2 cellular contexts compared by ENCODE assay signal in genomic region chr12:6761849-6762248, GRCh38.
A peak's percentile ranks its signal among the peaks of the same experiment; 100 is the strongest.
TF ChIP-seq lines count a peak whose summit lies in the region.

No MANE protein-coding gene starts in this region.

TF ChIP-seq in HEK293, 187 proteins besides CTCF, POLR2A, EP300 and RAD21:
- TF ChIP-seq, protein P1, sequence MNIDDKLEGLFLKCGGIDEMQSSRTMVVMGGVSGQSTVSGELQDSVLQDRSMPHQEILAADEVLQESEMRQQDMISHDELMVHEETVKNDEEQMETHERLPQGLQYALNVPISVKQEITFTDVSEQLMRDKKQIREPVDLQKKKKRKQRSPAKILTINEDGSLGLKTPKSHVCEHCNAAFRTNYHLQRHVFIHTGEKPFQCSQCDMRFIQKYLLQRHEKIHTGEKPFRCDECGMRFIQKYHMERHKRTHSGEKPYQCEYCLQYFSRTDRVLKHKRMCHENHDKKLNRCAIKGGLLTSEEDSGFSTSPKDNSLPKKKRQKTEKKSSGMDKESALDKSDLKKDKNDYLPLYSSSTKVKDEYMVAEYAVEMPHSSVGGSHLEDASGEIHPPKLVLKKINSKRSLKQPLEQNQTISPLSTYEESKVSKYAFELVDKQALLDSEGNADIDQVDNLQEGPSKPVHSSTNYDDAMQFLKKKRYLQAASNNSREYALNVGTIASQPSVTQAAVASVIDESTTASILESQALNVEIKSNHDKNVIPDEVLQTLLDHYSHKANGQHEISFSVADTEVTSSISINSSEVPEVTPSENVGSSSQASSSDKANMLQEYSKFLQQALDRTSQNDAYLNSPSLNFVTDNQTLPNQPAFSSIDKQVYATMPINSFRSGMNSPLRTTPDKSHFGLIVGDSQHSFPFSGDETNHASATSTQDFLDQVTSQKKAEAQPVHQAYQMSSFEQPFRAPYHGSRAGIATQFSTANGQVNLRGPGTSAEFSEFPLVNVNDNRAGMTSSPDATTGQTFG (tag by site-specific recombination; IDR thresholded peaks at IDR 0.05; ENCODE audit: borderline replicate concordance) = no peak
- TF ChIP-seq ZNF146 (tag by site-specific recombination; IDR thresholded peaks at IDR 0.05) (no peak), ZFHX2 (tag by site-specific recombination; conservative IDR thresholded peaks at IDR 0.05) (peak; percentile 30; the same call in 1 of the 2 replicates), ZNF510 (tag by site-specific recombination; IDR thresholded peaks at IDR 0.05; ENCODE audit: insufficient replicate concordance) (no peak), PRDM6 (tag by site-specific recombination; IDR thresholded peaks at IDR 0.05) (no peak), TRIM28 (IDR thresholded peaks at IDR 0.05; ENCODE audit: borderline replicate concordance, low read length) (no peak), ZNF16 (tag by site-specific recombination; IDR thresholded peaks at IDR 0.05; ENCODE audit: low read depth) (no peak), GLI4 (tag by site-specific recombination; IDR thresholded peaks at IDR 0.05) (no peak), ZNF677 (tag by site-specific recombination; IDR thresholded peaks at IDR 0.05) (no peak), EGR2 (tag by site-specific recombination; IDR thresholded peaks at IDR 0.05; ENCODE audit: low read depth) (peak; percentile 65), KLF16 (tag by site-specific recombination; IDR thresholded peaks at IDR 0.05) (no peak)
- TF ChIP-seq, protein P2, sequence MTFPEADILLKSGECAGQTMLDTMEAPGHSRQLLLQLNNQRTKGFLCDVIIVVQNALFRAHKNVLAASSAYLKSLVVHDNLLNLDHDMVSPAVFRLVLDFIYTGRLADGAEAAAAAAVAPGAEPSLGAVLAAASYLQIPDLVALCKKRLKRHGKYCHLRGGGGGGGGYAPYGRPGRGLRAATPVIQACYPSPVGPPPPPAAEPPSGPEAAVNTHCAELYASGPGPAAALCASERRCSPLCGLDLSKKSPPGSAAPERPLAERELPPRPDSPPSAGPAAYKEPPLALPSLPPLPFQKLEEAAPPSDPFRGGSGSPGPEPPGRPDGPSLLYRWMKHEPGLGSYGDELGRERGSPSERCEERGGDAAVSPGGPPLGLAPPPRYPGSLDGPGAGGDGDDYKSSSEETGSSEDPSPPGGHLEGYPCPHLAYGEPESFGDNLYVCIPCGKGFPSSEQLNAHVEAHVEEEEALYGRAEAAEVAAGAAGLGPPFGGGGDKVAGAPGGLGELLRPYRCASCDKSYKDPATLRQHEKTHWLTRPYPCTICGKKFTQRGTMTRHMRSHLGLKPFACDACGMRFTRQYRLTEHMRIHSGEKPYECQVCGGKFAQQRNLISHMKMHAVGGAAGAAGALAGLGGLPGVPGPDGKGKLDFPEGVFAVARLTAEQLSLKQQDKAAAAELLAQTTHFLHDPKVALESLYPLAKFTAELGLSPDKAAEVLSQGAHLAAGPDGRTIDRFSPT (tag by site-specific recombination; IDR thresholded peaks at IDR 0.05) = no peak

TF ChIP-seq in GM23338, 12 proteins besides CTCF, POLR2A, EP300 and RAD21 (continued from another document):
- TF ChIP-seq, protein P3, sequence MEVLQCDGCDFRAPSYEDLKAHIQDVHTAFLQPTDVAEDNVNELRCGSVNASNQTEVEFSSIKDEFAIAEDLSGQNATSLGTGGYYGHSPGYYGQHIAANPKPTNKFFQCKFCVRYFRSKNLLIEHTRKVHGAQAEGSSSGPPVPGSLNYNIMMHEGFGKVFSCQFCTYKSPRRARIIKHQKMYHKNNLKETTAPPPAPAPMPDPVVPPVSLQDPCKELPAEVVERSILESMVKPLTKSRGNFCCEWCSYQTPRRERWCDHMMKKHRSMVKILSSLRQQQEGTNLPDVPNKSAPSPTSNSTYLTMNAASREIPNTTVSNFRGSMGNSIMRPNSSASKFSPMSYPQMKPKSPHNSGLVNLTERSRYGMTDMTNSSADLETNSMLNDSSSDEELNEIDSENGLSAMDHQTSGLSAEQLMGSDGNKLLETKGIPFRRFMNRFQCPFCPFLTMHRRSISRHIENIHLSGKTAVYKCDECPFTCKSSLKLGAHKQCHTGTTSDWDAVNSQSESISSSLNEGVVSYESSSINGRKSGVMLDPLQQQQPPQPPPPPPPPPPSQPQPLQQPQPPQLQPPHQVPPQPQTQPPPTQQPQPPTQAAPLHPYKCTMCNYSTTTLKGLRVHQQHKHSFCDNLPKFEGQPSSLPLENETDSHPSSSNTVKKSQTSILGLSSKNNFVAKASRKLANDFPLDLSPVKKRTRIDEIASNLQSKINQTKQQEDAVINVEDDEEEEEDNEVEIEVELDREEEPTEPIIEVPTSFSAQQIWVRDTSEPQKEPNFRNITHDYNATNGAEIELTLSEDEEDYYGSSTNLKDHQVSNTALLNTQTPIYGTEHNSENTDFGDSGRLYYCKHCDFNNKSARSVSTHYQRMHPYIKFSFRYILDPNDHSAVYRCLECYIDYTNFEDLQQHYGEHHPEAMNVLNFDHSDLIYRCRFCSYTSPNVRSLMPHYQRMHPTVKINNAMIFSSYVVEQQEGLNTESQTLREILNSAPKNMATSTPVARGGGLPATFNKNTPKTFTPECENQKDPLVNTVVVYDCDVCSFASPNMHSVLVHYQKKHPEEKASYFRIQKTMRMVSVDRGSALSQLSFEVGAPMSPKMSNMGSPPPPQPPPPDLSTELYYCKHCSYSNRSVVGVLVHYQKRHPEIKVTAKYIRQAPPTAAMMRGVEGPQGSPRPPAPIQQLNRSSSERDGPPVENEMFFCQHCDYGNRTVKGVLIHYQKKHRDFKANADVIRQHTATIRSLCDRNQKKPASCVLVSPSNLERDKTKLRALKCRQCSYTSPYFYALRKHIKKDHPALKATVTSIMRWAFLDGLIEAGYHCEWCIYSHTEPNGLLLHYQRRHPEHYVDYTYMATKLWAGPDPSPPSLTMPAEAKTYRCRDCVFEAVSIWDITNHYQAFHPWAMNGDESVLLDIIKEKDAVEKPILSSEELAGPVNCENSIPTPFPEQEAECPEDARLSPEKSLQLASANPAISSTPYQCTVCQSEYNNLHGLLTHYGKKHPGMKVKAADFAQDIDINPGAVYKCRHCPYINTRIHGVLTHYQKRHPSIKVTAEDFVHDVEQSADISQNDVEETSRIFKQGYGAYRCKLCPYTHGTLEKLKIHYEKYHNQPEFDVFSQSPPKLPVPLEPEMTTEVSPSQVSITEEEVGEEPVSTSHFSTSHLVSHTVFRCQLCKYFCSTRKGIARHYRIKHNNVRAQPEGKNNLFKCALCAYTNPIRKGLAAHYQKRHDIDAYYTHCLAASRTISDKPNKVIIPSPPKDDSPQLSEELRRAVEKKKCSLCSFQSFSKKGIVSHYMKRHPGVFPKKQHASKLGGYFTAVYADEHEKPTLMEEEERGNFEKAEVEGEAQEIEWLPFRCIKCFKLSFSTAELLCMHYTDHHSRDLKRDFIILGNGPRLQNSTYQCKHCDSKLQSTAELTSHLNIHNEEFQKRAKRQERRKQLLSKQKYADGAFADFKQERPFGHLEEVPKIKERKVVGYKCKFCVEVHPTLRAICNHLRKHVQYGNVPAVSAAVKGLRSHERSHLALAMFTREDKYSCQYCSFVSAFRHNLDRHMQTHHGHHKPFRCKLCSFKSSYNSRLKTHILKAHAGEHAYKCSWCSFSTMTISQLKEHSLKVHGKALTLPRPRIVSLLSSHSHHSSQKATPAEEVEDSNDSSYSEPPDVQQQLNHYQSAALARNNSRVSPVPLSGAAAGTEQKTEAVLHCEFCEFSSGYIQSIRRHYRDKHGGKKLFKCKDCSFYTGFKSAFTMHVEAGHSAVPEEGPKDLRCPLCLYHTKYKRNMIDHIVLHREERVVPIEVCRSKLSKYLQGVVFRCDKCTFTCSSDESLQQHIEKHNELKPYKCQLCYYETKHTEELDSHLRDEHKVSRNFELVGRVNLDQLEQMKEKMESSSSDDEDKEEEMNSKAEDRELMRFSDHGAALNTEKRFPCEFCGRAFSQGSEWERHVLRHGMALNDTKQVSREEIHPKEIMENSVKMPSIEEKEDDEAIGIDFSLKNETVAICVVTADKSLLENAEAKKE (CRISPR knock-in tag; IDR thresholded peaks at IDR 0.05) = no peak
- TF ChIP-seq ZNF114 (CRISPR knock-in tag; IDR thresholded peaks at IDR 0.05) = no peak
- TF ChIP-seq, protein P4, sequence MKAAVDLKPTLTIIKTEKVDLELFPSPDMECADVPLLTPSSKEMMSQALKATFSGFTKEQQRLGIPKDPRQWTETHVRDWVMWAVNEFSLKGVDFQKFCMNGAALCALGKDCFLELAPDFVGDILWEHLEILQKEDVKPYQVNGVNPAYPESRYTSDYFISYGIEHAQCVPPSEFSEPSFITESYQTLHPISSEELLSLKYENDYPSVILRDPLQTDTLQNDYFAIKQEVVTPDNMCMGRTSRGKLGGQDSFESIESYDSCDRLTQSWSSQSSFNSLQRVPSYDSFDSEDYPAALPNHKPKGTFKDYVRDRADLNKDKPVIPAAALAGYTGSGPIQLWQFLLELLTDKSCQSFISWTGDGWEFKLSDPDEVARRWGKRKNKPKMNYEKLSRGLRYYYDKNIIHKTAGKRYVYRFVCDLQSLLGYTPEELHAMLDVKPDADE (IDR thresholded peaks at IDR 0.05) = no peak
- TF ChIP-seq ZNF331 (CRISPR knock-in tag; IDR thresholded peaks at IDR 0.05; ENCODE audit: low read depth) = no peak
- no peak for TF ChIP-seq EZH2phosphoT487 (IDR thresholded peaks at IDR 0.05; ENCODE audit: unreplicated experiment)
- no peak for TF ChIP-seq REST (IDR thresholded peaks at IDR 0.05; ENCODE audit: unreplicated experiment)
- no peak for TF ChIP-seq JUNB (IDR thresholded peaks at IDR 0.05; ENCODE audit: unreplicated experiment)
